ENCODE assay signal across 8 cellular contexts in the genomic region with DNA sequence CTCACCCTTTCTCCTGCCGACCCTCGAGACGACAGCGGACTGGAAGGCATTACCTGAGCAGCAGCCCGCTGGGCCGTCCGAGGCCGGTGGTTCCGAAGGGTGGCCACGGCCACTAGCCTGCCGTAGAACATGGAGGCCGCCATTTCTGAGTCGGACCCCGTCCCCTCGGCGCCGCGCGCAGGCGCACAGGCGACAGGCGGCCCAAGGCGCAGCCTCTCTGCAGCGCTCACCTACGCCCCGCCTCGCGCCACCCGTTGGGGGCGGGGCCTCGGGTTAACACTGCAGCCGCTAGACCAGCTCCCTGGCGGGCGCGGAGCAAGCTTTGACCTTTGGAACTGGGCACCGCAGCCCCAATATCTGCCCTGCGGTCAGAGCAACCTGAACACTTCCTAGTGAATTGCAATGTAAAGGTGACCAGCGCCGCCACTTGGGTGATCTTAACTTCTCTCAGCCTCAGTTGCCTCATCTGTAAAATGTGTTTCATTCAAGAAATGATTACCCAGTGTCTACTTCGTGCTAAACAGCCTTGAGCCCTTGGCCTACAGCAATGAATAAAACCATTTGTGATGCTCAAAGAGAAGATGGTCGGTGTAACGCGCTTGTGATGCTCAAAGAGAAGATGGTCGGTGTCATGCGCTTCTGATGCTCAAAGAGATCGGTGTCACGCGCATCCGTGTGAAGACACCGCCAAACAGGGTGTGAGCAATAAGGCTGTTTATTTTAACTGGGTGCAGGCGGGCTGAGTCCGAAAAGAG. TPM values are rescaled to one million over a fixed set of nuclear protein-coding genes. Genes with fewer than 3 reads are reported as not detected.
DNase-seq lines count a peak whose midpoint lies in the region; ATAC-seq, FAIRE-seq and TF ChIP-seq lines count a peak whose summit lies in the region.

Gene SUCLA2 (minus strand): TSS at position 147 of the 755 bp plus-strand sequence. CDS start 4 bp downstream, at position 143.

- WGBS in HUES64: 1% methylated on average over 52 of the region's 52 CpGs

- no TSS peak for BruUV-seq in endothelial cell of umbilical vein (replicated peaks; lab: Mats Ljungman, UMichigan)

- intact Hi-C loops in endothelial cell of umbilical vein (cut with micrococcal nuclease): loop anchor here (1.0 to 10.0 kb wide), 3 partner anchors 36 to 302 kb away; partner anchors contain the start of genes NUDT15 and RB1

- peaks cover 27% of the 10 kb centered on the region for H3K4me1 ChIP-seq in HUES64 (ENCODE audit: insufficient read depth, low read length)
- H3K4me1 ChIP-seq in OCI-LY3 (ENCODE audit: low read length): peaks cover 9% of the 10 kb centered on the region
- H3K4me1 ChIP-seq in endothelial cell of umbilical vein (ENCODE audit: control insufficient read depth, extremely low read depth, insufficient read depth, low read length): peaks cover 15% of the 10 kb centered on the region

- H3K4me2 ChIP-seq in OCI-LY3 (ENCODE audit: low read length) (peak within 1 kb of the TSS; percentile 93), endothelial cell of umbilical vein (ENCODE audit: insufficient read depth, low read length) (peak within 1 kb of the TSS; percentile 99)

- H2AFZ ChIP-seq in OCI-LY3 (ENCODE audit: low read depth, low read length) (peak within 1 kb of the TSS; percentile 99), endothelial cell of umbilical vein (ENCODE audit: low read depth, low read length) (peak within 1 kb of the TSS; percentile 99)

- H3K27ac ChIP-seq in HUES64 (ENCODE audit: low read depth, low read length) (peak within 1 kb of the TSS; percentile 79), OCI-LY3 (ENCODE audit: low read length) (0 out of 2 replicates have a peak within 1 kb of the TSS, but pooled peaks have one; percentile 14), endothelial cell of umbilical vein (ENCODE audit: insufficient read depth, low read depth, low read length) (peak within 1 kb of the TSS; percentile 62)

- H3K9ac ChIP-seq in HUES64 (ENCODE audit: low read depth, low read length) (peak within 1 kb of the TSS; percentile 91), OCI-LY3 (ENCODE audit: low read length) (peak within 1 kb of the TSS; percentile 85), endothelial cell of umbilical vein (replicated peaks; ENCODE audit: extremely low read depth, insufficient read depth, low read length) (peak within 1 kb of the TSS; percentile 92)

- TF ChIP-seq CTCF in D721Med (IDR thresholded peaks at IDR 0.05; ENCODE audit: insufficient read depth, missing control alignments) (no peak), OCI-LY3 (IDR thresholded peaks at IDR 0.05; ENCODE audit: low read depth, low read length) (no peak), endothelial cell of umbilical vein (IDR thresholded peaks at IDR 0.05; ENCODE audit: extremely low read depth in 1 of 2, insufficient read depth in 1 of 2, low read depth in 1 of 2, low read length in 2 of 2) (no peak)

- H3K9me1 ChIP-seq in endothelial cell of umbilical vein (replicated peaks; ENCODE audit: control insufficient read depth, extremely low read depth, insufficient read depth, low read length): no peaks in the 10 kb centered on the region

- no peaks in the 10 kb centered on the region for H3K27me3 ChIP-seq in HUES64 (ENCODE audit: insufficient read depth, low read length)
- H3K27me3 ChIP-seq in OCI-LY3 (ENCODE audit: low read depth, low read length): no peaks in the 10 kb centered on the region
- no peaks in the 10 kb centered on the region for H3K27me3 ChIP-seq in endothelial cell of umbilical vein (ENCODE audit: control insufficient read depth in 2 of 2, insufficient read depth in 2 of 2, low read length in 2 of 2)

- peak; percentile 95 for DNase-seq in D721Med (ENCODE audit: insufficient read length, low spot score)
- DNase-seq in activated CD8-positive, alpha-beta memory T cell treated with anti-CD3 and anti-CD28 coated beads, Interleukin-2, amount 50 U/mL, for 48 hours: peak; percentile 96
- peak; percentile 87 for DNase-seq in endothelial cell of umbilical vein (ENCODE audit: low read depth, low spot score)
- peak; percentile 82 for DNase-seq in middle frontal gyrus (ENCODE audit: extremely low spot score, low spot score)
- peak; percentile 73 to 83 for DNase-seq in stimulated activated CD8-positive, alpha-beta memory T cell treated with anti-CD3 and anti-CD28 coated beads, Interleukin-2, amount 100 ng/mL, for 1 hour (ENCODE audit: low read depth in 2 of 2)

- H3K4me3 ChIP-seq in HUES64 (ENCODE audit: low read length): peak within 1 kb of the TSS; percentile 86
- H3K4me3 ChIP-seq in OCI-LY3 (ENCODE audit: low read length): peak within 1 kb of the TSS; percentile 92
- peak within 1 kb of the TSS; percentile 88 to 93 (median 92) for H3K4me3 ChIP-seq in endothelial cell of umbilical vein (replicated peaks in 1 of 3; ENCODE audit: insufficient read depth in 1 of 3, low read depth in 1 of 3, low read length in 3 of 3)

- TF ChIP-seq POLR2A in endothelial cell of umbilical vein (IDR thresholded peaks at IDR 0.05; ENCODE audit: low read depth, low read length): peak; percentile 92

- FAIRE-seq in D721Med (lab: Jason Lieb, UNC): no peak
- peak; percentile 65 for FAIRE-seq in endothelial cell of umbilical vein (lab: Jason Lieb, UNC)

- peaks cover 44% of the 10 kb centered on the region for H3K79me2 ChIP-seq in OCI-LY3 (ENCODE audit: low read length)
- peaks cover 38% of the 10 kb centered on the region for H3K79me2 ChIP-seq in endothelial cell of umbilical vein (ENCODE audit: control insufficient read depth, insufficient read depth, low read length)

- peak; percentile 95 for ATAC-seq in GM21447 (IDR thresholded peaks at IDR 0.05; ENCODE audit: unreplicated experiment)

- no peaks in the 10 kb centered on the region for H3K9me3 ChIP-seq in HUES64 (ENCODE audit: insufficient read depth, low read depth, low read length)
- H3K9me3 ChIP-seq in OCI-LY3 (ENCODE audit: insufficient read depth, low read length): no peaks in the 10 kb centered on the region
- no peaks in the 10 kb centered on the region for H3K9me3 ChIP-seq in endothelial cell of umbilical vein (replicated peaks; ENCODE audit: control insufficient read depth, insufficient read depth, low read length)

- H4K20me1 ChIP-seq in OCI-LY3 (ENCODE audit: insufficient read depth, low read length) (no peaks in the 10 kb centered on the region), endothelial cell of umbilical vein (replicated peaks; ENCODE audit: control insufficient read depth, extremely low read depth, insufficient read depth, low read length) (no peaks in the 10 kb centered on the region)

- dilution Hi-C loops in endothelial cell of umbilical vein (cut with MboI; ENCODE audit: extremely low pct_ligation_motif_present, low sequenced_read_pairs): no loop called here

- H3K36me3 ChIP-seq in HUES64 (ENCODE audit: insufficient read depth, low read length): peaks cover 27% of the 10 kb centered on the region
- H3K36me3 ChIP-seq in OCI-LY3 (replicated peaks; ENCODE audit: low read depth, low read length): peaks cover 5% of the 10 kb centered on the region
- H3K36me3 ChIP-seq in endothelial cell of umbilical vein (ENCODE audit: control insufficient read depth in 2 of 2, extremely low read depth in 1 of 2, insufficient read depth in 2 of 2, low read length in 2 of 2): peaks cover 0 to 2% of the 10 kb centered on the region in 2 experiments

- POLR2A ChIA-PET in endothelial cell of umbilical vein (lab: Charles Lee): no interaction called here

- CTCF ChIA-PET in endothelial cell of umbilical vein (lab: Charles Lee): interaction anchor here (0.7 kb wide), 1 partner anchor 37 kb away, joined by 4 read pairs; no protein-coding TSS in a partner anchor

TF ChIP-seq in endothelial cell of umbilical vein, 7 proteins besides CTCF, POLR2A, EP300 and RAD21:
- TF ChIP-seq POLR2AphosphoS5 (IDR thresholded peaks at IDR 0.05; ENCODE audit: insufficient read depth, low read depth, low read length): peak; percentile 79
- TF ChIP-seq FOS (IDR thresholded peaks at IDR 0.05; ENCODE audit: borderline replicate concordance, insufficient read depth, low read length): no peak

RNA-seq across cellular contexts. Expression of gene SUCLA2, which starts in this region (rescaled TPM):
- 52.6 TPM for polyA plus RNA-seq in HUES64 (2013, experiment 1 of 2)
- polyA plus RNA-seq in HUES64 (2013, experiment 2 of 2): 58.3 TPM
- 32.0 and 37.0 TPM in 2 replicates for total RNA-seq in endothelial cell of umbilical vein
- polyA plus RNA-seq in endothelial cell of umbilical vein: 10.4 and 13.6 TPM in 2 replicates
- polyA plus RNA-seq in endothelial cell of umbilical vein (2011; cell fraction: cytosol; rRNA removed): 21.1 and 21.2 TPM in 2 replicates
- polyA plus RNA-seq in endothelial cell of umbilical vein (2011; cell fraction: nucleus; rRNA removed): 16.9 and 23.2 TPM in 2 replicates
- 28.3 and 38.4 TPM in 2 replicates for polyA plus RNA-seq in endothelial cell of umbilical vein (2012)
- 13.3 and 13.4 TPM in 2 replicates for polyA minus RNA-seq in endothelial cell of umbilical vein
- 14.2 TPM for polyA minus RNA-seq in endothelial cell of umbilical vein (2011; cell fraction: cytosol; rRNA and poly(A)+ RNA removed)
- polyA minus RNA-seq in endothelial cell of umbilical vein (2011; cell fraction: nucleus; rRNA and poly(A)+ RNA removed): 30.4 and 38.2 TPM in 2 replicates

Comparison
In these comparisons a context has a peak if more than half of its experiments do, and no peak if none do; other contexts are left out.
1. Peak in every context shown above with its lines: DNase-seq, ATAC-seq, H3K4me3 ChIP-seq and H3K27ac ChIP-seq.
2. H3K27ac ChIP-seq: peak in every context shown above with its lines; median percentile 79 in HUES64; 62 in endothelial cell of umbilical vein; 14 in OCI-LY3.